In genomic region chr22:19046719-19047609, GRCh38 we compare ENCODE assay signal across 32 cellular contexts.
"Had no signal": no experiment of that assay in that cellular context is flagged by ENCODE, and none has a peak within 500 bp of the region (broad histone marks: within the 10 kb centered on the region; RNA-seq: fewer than 3 reads in every experiment).

No MANE protein-coding gene starts in this region.

- H3K27ac Mint-ChIP-seq: activated naive CD4-positive, alpha-beta T cell treated with anti-CD3 and anti-CD28 coated beads, Interleukin-2, amount 50 U/mL, for 24 hours; activated T-cell treated with anti-CD3 and anti-CD28 coated beads, Interleukin-2, amount 50 U/mL, for 72 hours; memory B cell; stimulated activated naive B cell treated with anti-CD40 and anti-IgM and Interleukin-4, amounts not matched to agents 10 μg/mL and 1 μg/mL and 100 μg/mL, for 72 hours had no signal

- ATAC-seq: activated T-cell treated with anti-CD3 and anti-CD28 coated beads, Interleukin-2, amount 50 U/mL, for 72 hours; body of pancreas; gastrocnemius medialis; left cardiac atrium; naive thymus-derived CD8-positive, alpha-beta T cell; stimulated activated naive B cell treated with anti-CD40 and anti-IgM and Interleukin-4, amounts not matched to agents 10 μg/mL and 1 μg/mL and 100 μg/mL, for 72 hours had no signal

- H3K9me3 ChIP-seq: adrenal gland, body of pancreas, gastrocnemius medialis, neutrophil, ovary, prostate gland, sigmoid colon, tibial nerve, uterus had no signal

- DNase-seq: activated CD4-positive, alpha-beta T cell treated with anti-CD3 and anti-CD28 coated beads for 4 hours; activated CD4-positive, alpha-beta T cell treated with anti-CD3 and anti-CD28 coated beads, Interleukin-2, amount 50 U/mL, for 4 hours; activated T-cell treated with anti-CD3 and anti-CD28 coated beads for 4 hours; activated T-cell treated with anti-CD3 and anti-CD28 coated beads, Interleukin-2, amount 50 U/mL, for 72 hours; body of pancreas; effector memory CD4-positive, alpha-beta T cell; erythroblast; glutamatergic neuron; islet precursor cell; midbrain; naive thymus-derived CD8-positive, alpha-beta T cell; retina; sigmoid colon; small intestine; stimulated activated CD4-positive, alpha-beta T cell treated with anti-CD3 and anti-CD28 coated beads, Interleukin-1b, Interleukin-23, amount 100 ng/mL, for 48 hours; stimulated activated CD4-positive, alpha-beta T cell treated with anti-CD3 and anti-CD28 coated beads, Interleukin-4, amount 100 ng/mL, for 4 hours; stimulated activated CD8-positive, alpha-beta memory T cell treated with anti-CD3 and anti-CD28 coated beads, Interleukin-4, amount 100 ng/mL, for 48 hours; stimulated activated naive B cell treated with anti-CD40 and anti-IgM and Interleukin-4, amounts not matched to agents 10 μg/mL and 1 μg/mL and 100 μg/mL, for 72 hours; uterus had no signal

- FAIRE-seq: small intestine had no signal

- H3K4me1 Mint-ChIP-seq: memory B cell; stimulated activated naive B cell treated with anti-CD40 and anti-IgM and Interleukin-4, amounts not matched to agents 10 μg/mL and 1 μg/mL and 100 μg/mL, for 72 hours had no signal

- H3K4me3 ChIP-seq: adrenal gland, body of pancreas, cardiac muscle cell, coronary artery, dorsolateral prefrontal cortex, gastrocnemius medialis, ovary, prostate gland, sigmoid colon, tibial nerve, uterus had no signal

- H3K4me3 Mint-ChIP-seq: activated naive CD4-positive, alpha-beta T cell treated with anti-CD3 and anti-CD28 coated beads, Interleukin-2, amount 50 U/mL, for 24 hours; activated T-cell treated with anti-CD3 and anti-CD28 coated beads, Interleukin-2, amount 50 U/mL, for 72 hours; memory B cell; naive thymus-derived CD8-positive, alpha-beta T cell; stimulated activated naive B cell treated with anti-CD40 and anti-IgM and Interleukin-4, amounts not matched to agents 10 μg/mL and 1 μg/mL and 100 μg/mL, for 72 hours had no signal

- H3K9me3 Mint-ChIP-seq: activated naive CD4-positive, alpha-beta T cell treated with anti-CD3 and anti-CD28 coated beads, Interleukin-2, amount 50 U/mL, for 24 hours; activated T-cell treated with anti-CD3 and anti-CD28 coated beads, Interleukin-2, amount 50 U/mL, for 72 hours; memory B cell; naive thymus-derived CD8-positive, alpha-beta T cell; stimulated activated naive B cell treated with anti-CD40 and anti-IgM and Interleukin-4, amounts not matched to agents 10 μg/mL and 1 μg/mL and 100 μg/mL, for 72 hours had no signal

- H3K27ac ChIP-seq: adrenal gland, body of pancreas, cardiac muscle cell, coronary artery, dorsolateral prefrontal cortex, gastrocnemius medialis, neutrophil, ovary, prostate gland, sigmoid colon, tibial nerve, uterus, VCaP had no signal

- H3K4me1 ChIP-seq: body of pancreas, prostate gland, sigmoid colon, uterus had no signal

- H3K27me3 ChIP-seq: adrenal gland, body of pancreas, cardiac muscle cell, dorsolateral prefrontal cortex, gastrocnemius medialis, neutrophil, ovary, sigmoid colon, tibial nerve, uterus had no signal

- H3K36me3 ChIP-seq: ovary, uterus had no signal
